2 cellular contexts compared by ENCODE assay signal in genomic region chr17:55532670-55533069, GRCh38.
TF ChIP-seq lines count a peak whose summit lies in the region.

No MANE protein-coding gene starts in this region.

TF ChIP-seq in HepG2, 621 proteins besides CTCF, POLR2A, EP300 and RAD21 (continued from another document):
- TF ChIP-seq, protein P1, sequence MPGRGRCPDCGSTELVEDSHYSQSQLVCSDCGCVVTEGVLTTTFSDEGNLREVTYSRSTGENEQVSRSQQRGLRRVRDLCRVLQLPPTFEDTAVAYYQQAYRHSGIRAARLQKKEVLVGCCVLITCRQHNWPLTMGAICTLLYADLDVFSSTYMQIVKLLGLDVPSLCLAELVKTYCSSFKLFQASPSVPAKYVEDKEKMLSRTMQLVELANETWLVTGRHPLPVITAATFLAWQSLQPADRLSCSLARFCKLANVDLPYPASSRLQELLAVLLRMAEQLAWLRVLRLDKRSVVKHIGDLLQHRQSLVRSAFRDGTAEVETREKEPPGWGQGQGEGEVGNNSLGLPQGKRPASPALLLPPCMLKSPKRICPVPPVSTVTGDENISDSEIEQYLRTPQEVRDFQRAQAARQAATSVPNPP (CRISPR knock-in tag; IDR thresholded peaks at IDR 0.05), result no peak
- TF ChIP-seq ZNF160 (CRISPR knock-in tag; IDR thresholded peaks at IDR 0.05) (no peak), SOX13 (IDR thresholded peaks at IDR 0.05) (no peak), SOX13 (CRISPR knock-in tag; conservative IDR thresholded peaks at IDR 0.05 in 1 of 2, IDR thresholded peaks at IDR 0.05 in 1 of 2) (no peak), SP4 (CRISPR knock-in tag; IDR thresholded peaks at IDR 0.05) (no peak), ZNF891 (CRISPR knock-in tag; IDR thresholded peaks at IDR 0.05) (no peak), NFIC (IDR thresholded peaks at IDR 0.05; ENCODE audit: low read length) (no peak), TEAD3 (CRISPR knock-in tag; optimal IDR thresholded peaks at IDR 0.05; ENCODE audit: borderline replicate concordance) (no peak), SMAD1 (CRISPR knock-in tag; IDR thresholded peaks at IDR 0.05; ENCODE audit: borderline replicate concordance, low read depth) (no peak)
- TF ChIP-seq, protein P2, sequence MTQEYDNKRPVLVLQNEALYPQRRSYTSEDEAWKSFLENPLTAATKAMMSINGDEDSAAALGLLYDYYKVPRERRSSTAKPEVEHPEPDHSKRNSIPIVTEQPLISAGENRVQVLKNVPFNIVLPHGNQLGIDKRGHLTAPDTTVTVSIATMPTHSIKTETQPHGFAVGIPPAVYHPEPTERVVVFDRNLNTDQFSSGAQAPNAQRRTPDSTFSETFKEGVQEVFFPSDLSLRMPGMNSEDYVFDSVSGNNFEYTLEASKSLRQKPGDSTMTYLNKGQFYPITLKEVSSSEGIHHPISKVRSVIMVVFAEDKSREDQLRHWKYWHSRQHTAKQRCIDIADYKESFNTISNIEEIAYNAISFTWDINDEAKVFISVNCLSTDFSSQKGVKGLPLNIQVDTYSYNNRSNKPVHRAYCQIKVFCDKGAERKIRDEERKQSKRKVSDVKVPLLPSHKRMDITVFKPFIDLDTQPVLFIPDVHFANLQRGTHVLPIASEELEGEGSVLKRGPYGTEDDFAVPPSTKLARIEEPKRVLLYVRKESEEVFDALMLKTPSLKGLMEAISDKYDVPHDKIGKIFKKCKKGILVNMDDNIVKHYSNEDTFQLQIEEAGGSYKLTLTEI (CRISPR knock-in tag; conservative IDR thresholded peaks at IDR 0.05), result no peak

TF ChIP-seq in SK-N-SH treated with all-trans-retinoic acid at 6 μM for 48 hours, 23 proteins besides CTCF, POLR2A, EP300 and RAD21 (continued from another document):
- TF ChIP-seq ZNF565 (CRISPR knock-in tag; conservative IDR thresholded peaks at IDR 0.05; ENCODE audit: low read depth), result no peak
- TF ChIP-seq ZFP3 (CRISPR knock-in tag; IDR thresholded peaks at IDR 0.05), result no peak
- TF ChIP-seq OSR1 (CRISPR knock-in tag; IDR thresholded peaks at IDR 0.05), result no peak
